Comparison of ENCODE assay signal across 9 cellular contexts in genomic region chr9:95726756-95727155, GRCh38.
DNase-seq lines count a peak whose midpoint lies in the region; ATAC-seq and TF ChIP-seq lines count a peak whose summit lies in the region.
"Had no signal": no experiment of that assay in that cellular context is flagged by ENCODE, and none has a peak within 500 bp of the region (broad histone marks: within the 10 kb centered on the region; RNA-seq: fewer than 3 reads in every experiment).

No MANE protein-coding gene starts in this region.

- WGBS in SK-N-SH (ENCODE audit: low lambda C conversion rate): 56% methylated on average over 2 of the region's 2 CpGs
- WGBS in gastroesophageal sphincter (ENCODE audit: low coverage in 1 of 2), 2 donors: 53 to 86% methylated on average over 1 to 2 of the region's 2 CpGs

- ATAC-seq in gastroesophageal sphincter (peak; percentile 43), HG03139 (IDR thresholded peaks at IDR 0.05; ENCODE audit: unreplicated experiment) (no peak), HG02884 (IDR thresholded peaks at IDR 0.05; ENCODE audit: unreplicated experiment) (no peak), HG02798 (IDR thresholded peaks at IDR 0.05; ENCODE audit: poor library complexity, unreplicated experiment) (no peak)
- ATAC-seq: naive thymus-derived CD8-positive, alpha-beta T cell had no signal

- H4K20me1 ChIP-seq in DOHH2 (ENCODE audit: control insufficient read depth, insufficient read depth, low read depth, low read length) (no peaks in the 10 kb centered on the region), KMS-11 (ENCODE audit: insufficient read depth) (no peaks in the 10 kb centered on the region), SK-N-SH (ENCODE audit: insufficient read depth) (no peaks in the 10 kb centered on the region)

- H3K4me3 ChIP-seq in DOHH2 (ENCODE audit: low read length) (no peak overlapping the region), KMS-11 (IDR thresholded peaks at IDR 0.05; ENCODE audit: insufficient read depth, low read depth, low read length) (no peak overlapping the region), SK-N-SH (ENCODE audit: low read depth in 2 of 2, low read length in 1 of 2) (peak overlapping the region in 1 of 2 experiments; percentile 25; a peak in 1 of 4 replicates), gastroesophageal sphincter (no peak overlapping the region)

- H3K9me2 ChIP-seq in DOHH2 (replicated peaks; ENCODE audit: control insufficient read depth, low read length) (no peaks in the 10 kb centered on the region), SK-N-SH (no peaks in the 10 kb centered on the region)

- POLR2A ChIA-PET in SK-N-SH (lab: Yijun Ruan, JAX): interaction anchor here (0.7 to 1.2 kb wide), 2 partner anchors 148 to 149 kb away, joined by 3 read pairs; partner anchors contain the start of gene ERCC6L2

- peaks cover 5% of the 10 kb centered on the region for H3K4me1 ChIP-seq in DOHH2 (ENCODE audit: control insufficient read depth, low read length)
- H3K4me1 ChIP-seq in KMS-11 (ENCODE audit: low read depth, poor library complexity, severe bottlenecking): peaks cover 4% of the 10 kb centered on the region
- H3K4me1 ChIP-seq in SK-N-SH (ENCODE audit: control insufficient read depth in 1 of 2, insufficient read depth in 2 of 2, low read depth in 1 of 2, low read length in 1 of 2): no peaks in the 10 kb centered on the region
- H3K4me1 ChIP-seq in gastroesophageal sphincter: no peaks in the 10 kb centered on the region

- H3K27ac ChIP-seq in DOHH2 (ENCODE audit: low read depth, low read length): no peak overlapping the region
- no peak overlapping the region for H3K27ac ChIP-seq in KMS-11
- H3K27ac ChIP-seq in SK-N-SH (ENCODE audit: low read depth in 2 of 2, low read length in 1 of 2): no peak overlapping the region
- H3K27ac ChIP-seq in gastroesophageal sphincter: no peak overlapping the region

- TF ChIP-seq CTCF in DOHH2 (IDR thresholded peaks at IDR 0.05; ENCODE audit: low read depth, low read length, poor library complexity, severe bottlenecking) (peak; percentile 73), KMS-11 (conservative IDR thresholded peaks at IDR 0.05; ENCODE audit: low read depth, low read length) (peak; percentile 81), SK-N-SH (IDR thresholded peaks at IDR 0.05) (peak; percentile 74), gastroesophageal sphincter (IDR thresholded peaks at IDR 0.05) (peak; percentile 65 to 75 (median 72))

- H3K79me2 ChIP-seq in DOHH2 (ENCODE audit: control insufficient read depth, low read length) (no peaks in the 10 kb centered on the region), KMS-11 (ENCODE audit: insufficient read depth, low read depth) (no peaks in the 10 kb centered on the region), SK-N-SH (ENCODE audit: insufficient read depth) (no peaks in the 10 kb centered on the region)

- H3K9me3 ChIP-seq in DOHH2 (ENCODE audit: control insufficient read depth, insufficient read depth, low read length) (peaks cover 10% of the 10 kb centered on the region; the same call in 1 of the 2 replicates), SK-N-SH (no peaks in the 10 kb centered on the region), gastroesophageal sphincter (no peaks in the 10 kb centered on the region)

- peak; percentile 75 for TF ChIP-seq RAD21 in SK-N-SH (IDR thresholded peaks at IDR 0.05; ENCODE audit: low read length)

- TF ChIP-seq EP300 in SK-N-SH (IDR thresholded peaks at IDR 0.05; ENCODE audit: borderline replicate concordance in 1 of 2, low read depth in 1 of 2, low read length in 1 of 2) (no peak), gastroesophageal sphincter (IDR thresholded peaks at IDR 0.05) (no peak)

- H3K27me3 ChIP-seq in DOHH2 (ENCODE audit: control insufficient read depth, low read length): peaks cover 4% of the 10 kb centered on the region; the same call in 1 of the 2 replicates
- no peaks in the 10 kb centered on the region for H3K27me3 ChIP-seq in KMS-11 (ENCODE audit: insufficient read depth, low read depth)
- H3K27me3 ChIP-seq in SK-N-SH (ENCODE audit: insufficient read depth): no peaks in the 10 kb centered on the region
- H3K27me3 ChIP-seq in gastroesophageal sphincter: no peaks in the 10 kb centered on the region

- CTCF ChIA-PET in SK-N-SH (lab: Yijun Ruan, JAX): interaction anchor here (0.6 to 2.3 kb wide), 12 partner anchors 9 to 359 kb away, joined by 3 to 13 read pairs (median 4); no protein-coding TSS in a partner anchor

- no peak overlapping the region for H3K9ac ChIP-seq in KMS-11
- H3K9ac ChIP-seq in SK-N-SH: no peak overlapping the region

- no peak overlapping the region for H2AFZ ChIP-seq in KMS-11 (ENCODE audit: low read depth)
- no peak overlapping the region for H2AFZ ChIP-seq in SK-N-SH (ENCODE audit: low read depth)

- H3K4me2 ChIP-seq in DOHH2 (ENCODE audit: low read length) (no peak overlapping the region), KMS-11 (no peak overlapping the region), SK-N-SH (no peak overlapping the region)

- DNase-seq in SK-N-SH (peak; percentile 63), retina (peak; percentile 40)

- H3K36me3 ChIP-seq in DOHH2 (ENCODE audit: control insufficient read depth, low read length): no peaks in the 10 kb centered on the region
- no peaks in the 10 kb centered on the region for H3K36me3 ChIP-seq in KMS-11 (ENCODE audit: insufficient read depth)
- H3K36me3 ChIP-seq in SK-N-SH (replicated peaks in 1 of 2; ENCODE audit: control insufficient read depth in 1 of 2, insufficient read depth in 2 of 2, low read length in 1 of 2): no peaks in the 10 kb centered on the region
- no peaks in the 10 kb centered on the region for H3K36me3 ChIP-seq in gastroesophageal sphincter

- no peak for TF ChIP-seq POLR2A in gastroesophageal sphincter (IDR thresholded peaks at IDR 0.05)

- no peaks in the 10 kb centered on the region for H3F3A ChIP-seq in DOHH2 (ENCODE audit: control insufficient read depth, insufficient read depth)
- no peaks in the 10 kb centered on the region for H3F3A ChIP-seq in SK-N-SH (replicated peaks; ENCODE audit: insufficient read depth)

TF ChIP-seq in SK-N-SH, 30 proteins besides CTCF, POLR2A, EP300 and RAD21:
- TF ChIP-seq, protein P1, sequence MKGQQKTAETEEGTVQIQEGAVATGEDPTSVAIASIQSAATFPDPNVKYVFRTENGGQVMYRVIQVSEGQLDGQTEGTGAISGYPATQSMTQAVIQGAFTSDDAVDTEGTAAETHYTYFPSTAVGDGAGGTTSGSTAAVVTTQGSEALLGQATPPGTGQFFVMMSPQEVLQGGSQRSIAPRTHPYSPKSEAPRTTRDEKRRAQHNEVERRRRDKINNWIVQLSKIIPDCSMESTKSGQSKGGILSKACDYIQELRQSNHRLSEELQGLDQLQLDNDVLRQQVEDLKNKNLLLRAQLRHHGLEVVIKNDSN (IDR thresholded peaks at IDR 0.05; ENCODE audit: borderline replicate concordance, low read depth): no peak
- TF ChIP-seq, protein P2, sequence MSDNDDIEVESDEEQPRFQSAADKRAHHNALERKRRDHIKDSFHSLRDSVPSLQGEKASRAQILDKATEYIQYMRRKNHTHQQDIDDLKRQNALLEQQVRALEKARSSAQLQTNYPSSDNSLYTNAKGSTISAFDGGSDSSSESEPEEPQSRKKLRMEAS (IDR thresholded peaks at IDR 0.05; ENCODE audit: low read depth): no peak
- TF ChIP-seq SMC3 (IDR thresholded peaks at IDR 0.05; ENCODE audit: low read depth, low read length): peak; percentile 56
- TF ChIP-seq FOXM1 (IDR thresholded peaks at IDR 0.05; ENCODE audit: low read depth): no peak
- TF ChIP-seq TEAD4 (IDR thresholded peaks at IDR 0.05; ENCODE audit: borderline replicate concordance, insufficient read depth): no peak
- no peak for TF ChIP-seq USF2 (IDR thresholded peaks at IDR 0.05; ENCODE audit: borderline replicate concordance, low read depth, low read length)
- TF ChIP-seq MXI1 (IDR thresholded peaks at IDR 0.05; ENCODE audit: low read depth, low read length): no peak
